1 cellular context compared by ENCODE assay signal in the genomic region with DNA sequence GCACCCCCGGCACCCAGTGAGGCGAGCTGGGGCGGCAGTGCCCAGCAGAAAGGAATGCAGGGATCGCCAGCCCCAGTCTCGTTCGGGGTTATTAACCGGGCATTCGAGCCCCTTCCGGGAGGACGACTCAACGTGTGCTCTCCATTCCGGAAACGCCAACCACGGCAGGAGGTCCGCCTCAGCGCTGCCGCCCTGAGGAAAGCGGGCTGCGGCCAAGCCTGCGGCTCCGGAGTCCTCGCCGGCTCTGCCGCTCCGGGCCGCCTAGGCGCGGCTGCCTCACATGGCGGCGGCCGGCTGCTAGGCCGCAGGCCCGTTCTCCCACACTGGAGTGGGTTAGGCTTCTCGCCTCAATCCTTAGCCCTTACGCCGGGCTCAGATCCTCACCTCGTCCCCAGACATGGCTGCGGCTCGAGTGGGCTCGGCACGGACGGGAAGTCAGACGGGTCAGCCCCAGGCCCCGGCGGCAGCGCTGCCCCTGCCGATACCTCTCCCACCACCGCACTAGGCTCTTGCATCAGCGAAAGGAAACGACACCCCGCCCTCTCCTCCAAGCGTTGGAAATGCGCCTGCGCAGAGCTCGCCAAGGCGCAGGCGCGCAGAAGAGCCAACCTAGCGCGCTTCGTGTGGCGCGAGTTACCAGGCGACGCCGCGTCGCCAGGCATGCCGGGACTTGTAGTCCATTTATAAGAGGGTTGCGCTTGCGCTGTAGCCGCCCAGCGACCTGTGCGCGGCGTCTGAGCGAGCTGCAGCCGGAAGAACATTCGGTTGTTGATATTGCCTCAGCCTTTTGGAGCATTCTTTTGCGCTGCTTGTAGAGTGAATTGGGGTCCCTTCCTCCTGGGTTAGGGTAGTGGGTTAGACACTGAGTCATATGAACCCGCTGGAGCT.
TF ChIP-seq lines count a peak whose summit lies in the region.

A gene with protein sequence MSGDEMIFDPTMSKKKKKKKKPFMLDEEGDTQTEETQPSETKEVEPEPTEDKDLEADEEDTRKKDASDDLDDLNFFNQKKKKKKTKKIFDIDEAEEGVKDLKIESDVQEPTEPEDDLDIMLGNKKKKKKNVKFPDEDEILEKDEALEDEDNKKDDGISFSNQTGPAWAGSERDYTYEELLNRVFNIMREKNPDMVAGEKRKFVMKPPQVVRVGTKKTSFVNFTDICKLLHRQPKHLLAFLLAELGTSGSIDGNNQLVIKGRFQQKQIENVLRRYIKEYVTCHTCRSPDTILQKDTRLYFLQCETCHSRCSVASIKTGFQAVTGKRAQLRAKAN (minus strand): TSS at position 532 of the 888 bp plus-strand sequence. CDS start 133 bp downstream, at position 399.

TF ChIP-seq in K562, 482 proteins besides CTCF, POLR2A, EP300 and RAD21 (continued from another document and continues in another):
- TF ChIP-seq ZNF77 (CRISPR knock-in tag; IDR thresholded peaks at IDR 0.05), result no peak
- TF ChIP-seq, protein P1, sequence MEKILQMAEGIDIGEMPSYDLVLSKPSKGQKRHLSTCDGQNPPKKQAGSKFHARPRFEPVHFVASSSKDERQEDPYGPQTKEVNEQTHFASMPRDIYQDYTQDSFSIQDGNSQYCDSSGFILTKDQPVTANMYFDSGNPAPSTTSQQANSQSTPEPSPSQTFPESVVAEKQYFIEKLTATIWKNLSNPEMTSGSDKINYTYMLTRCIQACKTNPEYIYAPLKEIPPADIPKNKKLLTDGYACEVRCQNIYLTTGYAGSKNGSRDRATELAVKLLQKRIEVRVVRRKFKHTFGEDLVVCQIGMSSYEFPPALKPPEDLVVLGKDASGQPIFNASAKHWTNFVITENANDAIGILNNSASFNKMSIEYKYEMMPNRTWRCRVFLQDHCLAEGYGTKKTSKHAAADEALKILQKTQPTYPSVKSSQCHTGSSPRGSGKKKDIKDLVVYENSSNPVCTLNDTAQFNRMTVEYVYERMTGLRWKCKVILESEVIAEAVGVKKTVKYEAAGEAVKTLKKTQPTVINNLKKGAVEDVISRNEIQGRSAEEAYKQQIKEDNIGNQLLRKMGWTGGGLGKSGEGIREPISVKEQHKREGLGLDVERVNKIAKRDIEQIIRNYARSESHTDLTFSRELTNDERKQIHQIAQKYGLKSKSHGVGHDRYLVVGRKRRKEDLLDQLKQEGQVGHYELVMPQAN (IDR thresholded peaks at IDR 0.05; ENCODE audit: borderline replicate concordance), result peak; percentile 54; the same call in 1 of the 2 replicates
- TF ChIP-seq HDAC8 (tag; IDR thresholded peaks at IDR 0.05), result no peak
- TF ChIP-seq, protein P2, sequence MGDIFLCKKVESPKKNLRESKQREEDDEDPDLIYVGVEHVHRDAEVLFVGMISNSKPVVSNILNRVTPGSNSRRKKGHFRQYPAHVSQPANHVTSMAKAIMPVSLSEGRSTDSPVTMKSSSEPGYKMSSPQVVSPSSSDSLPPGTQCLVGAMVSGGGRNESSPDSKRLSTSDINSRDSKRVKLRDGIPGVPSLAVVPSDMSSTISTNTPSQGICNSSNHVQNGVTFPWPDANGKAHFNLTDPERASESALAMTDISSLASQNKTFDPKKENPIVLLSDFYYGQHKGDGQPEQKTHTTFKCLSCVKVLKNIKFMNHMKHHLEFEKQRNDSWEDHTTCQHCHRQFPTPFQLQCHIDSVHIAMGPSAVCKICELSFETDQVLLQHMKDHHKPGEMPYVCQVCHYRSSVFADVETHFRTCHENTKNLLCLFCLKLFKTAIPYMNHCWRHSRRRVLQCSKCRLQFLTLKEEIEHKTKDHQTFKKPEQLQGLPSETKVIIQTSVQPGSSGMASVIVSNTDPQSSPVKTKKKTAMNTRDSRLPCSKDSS (IDR thresholded peaks at IDR 0.05; ENCODE audit: low read depth, partially characterized antibody), result no peak
- no peak for TF ChIP-seq LEF1 (IDR thresholded peaks at IDR 0.05)
- 0 out of 2 replicates have a peak, but pooled peaks have one; percentile 14 for TF ChIP-seq SMAD3 (CRISPR knock-in tag; conservative IDR thresholded peaks at IDR 0.05)
- no peak for TF ChIP-seq TCF7L2 (IDR thresholded peaks at IDR 0.05; ENCODE audit: low read depth, low read length)
- TF ChIP-seq, protein P3, sequence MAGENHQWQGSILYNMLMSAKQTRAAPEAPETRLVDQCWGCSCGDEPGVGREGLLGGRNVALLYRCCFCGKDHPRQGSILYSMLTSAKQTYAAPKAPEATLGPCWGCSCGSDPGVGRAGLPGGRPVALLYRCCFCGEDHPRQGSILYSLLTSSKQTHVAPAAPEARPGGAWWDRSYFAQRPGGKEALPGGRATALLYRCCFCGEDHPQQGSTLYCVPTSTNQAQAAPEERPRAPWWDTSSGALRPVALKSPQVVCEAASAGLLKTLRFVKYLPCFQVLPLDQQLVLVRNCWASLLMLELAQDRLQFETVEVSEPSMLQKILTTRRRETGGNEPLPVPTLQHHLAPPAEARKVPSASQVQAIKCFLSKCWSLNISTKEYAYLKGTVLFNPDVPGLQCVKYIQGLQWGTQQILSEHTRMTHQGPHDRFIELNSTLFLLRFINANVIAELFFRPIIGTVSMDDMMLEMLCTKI (IDR thresholded peaks at IDR 0.05; ENCODE audit: partially characterized antibody), result no peak
- TF ChIP-seq MBD2 (IDR thresholded peaks at IDR 0.05; ENCODE audit: borderline replicate concordance, low read depth), result peak; percentile 84
- TF ChIP-seq RHOXF2B (CRISPR knock-in tag; conservative IDR thresholded peaks at IDR 0.05), result no peak
- TF ChIP-seq ATF1 (CRISPR knock-in tag; IDR thresholded peaks at IDR 0.05), result peak; percentile 94
- peak; percentile 98 for TF ChIP-seq ATF1 (tag; IDR thresholded peaks at IDR 0.05)
- no peak for TF ChIP-seq ZNF696 (CRISPR knock-in tag; conservative IDR thresholded peaks at IDR 0.05)
- TF ChIP-seq NFXL1 (CRISPR knock-in tag; IDR thresholded peaks at IDR 0.05), result no peak
- TF ChIP-seq CAMTA2 (CRISPR knock-in tag; conservative IDR thresholded peaks at IDR 0.05), result 0 out of 2 replicates have a peak, but pooled peaks have one; percentile 19
- no peak for TF ChIP-seq CC2D1A (IDR thresholded peaks at IDR 0.05)
- TF ChIP-seq, protein P4, sequence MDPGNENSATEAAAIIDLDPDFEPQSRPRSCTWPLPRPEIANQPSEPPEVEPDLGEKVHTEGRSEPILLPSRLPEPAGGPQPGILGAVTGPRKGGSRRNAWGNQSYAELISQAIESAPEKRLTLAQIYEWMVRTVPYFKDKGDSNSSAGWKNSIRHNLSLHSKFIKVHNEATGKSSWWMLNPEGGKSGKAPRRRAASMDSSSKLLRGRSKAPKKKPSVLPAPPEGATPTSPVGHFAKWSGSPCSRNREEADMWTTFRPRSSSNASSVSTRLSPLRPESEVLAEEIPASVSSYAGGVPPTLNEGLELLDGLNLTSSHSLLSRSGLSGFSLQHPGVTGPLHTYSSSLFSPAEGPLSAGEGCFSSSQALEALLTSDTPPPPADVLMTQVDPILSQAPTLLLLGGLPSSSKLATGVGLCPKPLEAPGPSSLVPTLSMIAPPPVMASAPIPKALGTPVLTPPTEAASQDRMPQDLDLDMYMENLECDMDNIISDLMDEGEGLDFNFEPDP (CRISPR knock-in tag; IDR thresholded peaks at IDR 0.05), result no peak
- no peak for TF ChIP-seq BRF1 (IDR thresholded peaks at IDR 0.05; ENCODE audit: borderline replicate concordance, extremely low read depth, insufficient read length)
- TF ChIP-seq SRSF3 (IDR thresholded peaks at IDR 0.05; ENCODE audit: insufficient read depth, low read length), result peak; percentile 85
- no peak for TF ChIP-seq MYBL2 (IDR thresholded peaks at IDR 0.05; ENCODE audit: low read depth)
- no peak for TF ChIP-seq MYBL2 (CRISPR knock-in tag; IDR thresholded peaks at IDR 0.05; ENCODE audit: borderline replicate concordance)
- no peak for TF ChIP-seq HEY1 (CRISPR knock-in tag; IDR thresholded peaks at IDR 0.05; ENCODE audit: borderline replicate concordance)
- no peak for TF ChIP-seq GTF2F1 (IDR thresholded peaks at IDR 0.05; ENCODE audit: low read depth, low read length)
- no peak for TF ChIP-seq PCBP1 (IDR thresholded peaks at IDR 0.05; ENCODE audit: low read depth, low read length, poor library complexity, severe bottlenecking)
- TF ChIP-seq DPF2 (IDR thresholded peaks at IDR 0.05), result no peak
- TF ChIP-seq, protein P5, sequence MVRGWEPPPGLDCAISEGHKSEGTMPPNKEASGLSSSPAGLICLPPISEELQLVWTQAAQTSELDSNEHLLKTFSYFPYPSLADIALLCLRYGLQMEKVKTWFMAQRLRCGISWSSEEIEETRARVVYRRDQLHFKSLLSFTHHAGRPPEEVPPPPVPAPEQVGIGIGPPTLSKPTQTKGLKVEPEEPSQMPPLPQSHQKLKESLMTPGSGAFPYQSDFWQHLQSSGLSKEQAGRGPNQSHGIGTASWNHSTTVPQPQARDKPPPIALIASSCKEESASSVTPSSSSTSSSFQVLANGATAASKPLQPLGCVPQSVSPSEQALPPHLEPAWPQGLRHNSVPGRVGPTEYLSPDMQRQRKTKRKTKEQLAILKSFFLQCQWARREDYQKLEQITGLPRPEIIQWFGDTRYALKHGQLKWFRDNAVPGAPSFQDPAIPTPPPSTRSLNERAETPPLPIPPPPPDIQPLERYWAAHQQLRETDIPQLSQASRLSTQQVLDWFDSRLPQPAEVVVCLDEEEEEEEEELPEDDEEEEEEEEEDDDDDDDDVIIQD (CRISPR knock-in tag; IDR thresholded peaks at IDR 0.05), result no peak
- no peak for TF ChIP-seq ZNF507 (tag; conservative IDR thresholded peaks at IDR 0.05)
- TF ChIP-seq, protein P6, sequence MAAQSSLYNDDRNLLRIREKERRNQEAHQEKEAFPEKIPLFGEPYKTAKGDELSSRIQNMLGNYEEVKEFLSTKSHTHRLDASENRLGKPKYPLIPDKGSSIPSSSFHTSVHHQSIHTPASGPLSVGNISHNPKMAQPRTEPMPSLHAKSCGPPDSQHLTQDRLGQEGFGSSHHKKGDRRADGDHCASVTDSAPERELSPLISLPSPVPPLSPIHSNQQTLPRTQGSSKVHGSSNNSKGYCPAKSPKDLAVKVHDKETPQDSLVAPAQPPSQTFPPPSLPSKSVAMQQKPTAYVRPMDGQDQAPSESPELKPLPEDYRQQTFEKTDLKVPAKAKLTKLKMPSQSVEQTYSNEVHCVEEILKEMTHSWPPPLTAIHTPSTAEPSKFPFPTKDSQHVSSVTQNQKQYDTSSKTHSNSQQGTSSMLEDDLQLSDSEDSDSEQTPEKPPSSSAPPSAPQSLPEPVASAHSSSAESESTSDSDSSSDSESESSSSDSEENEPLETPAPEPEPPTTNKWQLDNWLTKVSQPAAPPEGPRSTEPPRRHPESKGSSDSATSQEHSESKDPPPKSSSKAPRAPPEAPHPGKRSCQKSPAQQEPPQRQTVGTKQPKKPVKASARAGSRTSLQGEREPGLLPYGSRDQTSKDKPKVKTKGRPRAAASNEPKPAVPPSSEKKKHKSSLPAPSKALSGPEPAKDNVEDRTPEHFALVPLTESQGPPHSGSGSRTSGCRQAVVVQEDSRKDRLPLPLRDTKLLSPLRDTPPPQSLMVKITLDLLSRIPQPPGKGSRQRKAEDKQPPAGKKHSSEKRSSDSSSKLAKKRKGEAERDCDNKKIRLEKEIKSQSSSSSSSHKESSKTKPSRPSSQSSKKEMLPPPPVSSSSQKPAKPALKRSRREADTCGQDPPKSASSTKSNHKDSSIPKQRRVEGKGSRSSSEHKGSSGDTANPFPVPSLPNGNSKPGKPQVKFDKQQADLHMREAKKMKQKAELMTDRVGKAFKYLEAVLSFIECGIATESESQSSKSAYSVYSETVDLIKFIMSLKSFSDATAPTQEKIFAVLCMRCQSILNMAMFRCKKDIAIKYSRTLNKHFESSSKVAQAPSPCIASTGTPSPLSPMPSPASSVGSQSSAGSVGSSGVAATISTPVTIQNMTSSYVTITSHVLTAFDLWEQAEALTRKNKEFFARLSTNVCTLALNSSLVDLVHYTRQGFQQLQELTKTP (IDR thresholded peaks at IDR 0.05; ENCODE audit: low read depth in 1 of 2, partially characterized antibody in 2 of 2), result peak; percentile 87 to 96
- TF ChIP-seq POLR2AphosphoS2 (IDR thresholded peaks at IDR 0.05; ENCODE audit: low read length), result no peak
- no peak for TF ChIP-seq GABPB2 (CRISPR knock-in tag; conservative IDR thresholded peaks at IDR 0.05)
- peak; percentile 72 to 83; a peak in 3 of 4 replicates for TF ChIP-seq MAZ (CRISPR knock-in tag; conservative IDR thresholded peaks at IDR 0.05 in 1 of 2, IDR thresholded peaks at IDR 0.05 in 1 of 2)
- no peak for TF ChIP-seq IFI16 (CRISPR knock-in tag; IDR thresholded peaks at IDR 0.05)
- TF ChIP-seq, protein P7, sequence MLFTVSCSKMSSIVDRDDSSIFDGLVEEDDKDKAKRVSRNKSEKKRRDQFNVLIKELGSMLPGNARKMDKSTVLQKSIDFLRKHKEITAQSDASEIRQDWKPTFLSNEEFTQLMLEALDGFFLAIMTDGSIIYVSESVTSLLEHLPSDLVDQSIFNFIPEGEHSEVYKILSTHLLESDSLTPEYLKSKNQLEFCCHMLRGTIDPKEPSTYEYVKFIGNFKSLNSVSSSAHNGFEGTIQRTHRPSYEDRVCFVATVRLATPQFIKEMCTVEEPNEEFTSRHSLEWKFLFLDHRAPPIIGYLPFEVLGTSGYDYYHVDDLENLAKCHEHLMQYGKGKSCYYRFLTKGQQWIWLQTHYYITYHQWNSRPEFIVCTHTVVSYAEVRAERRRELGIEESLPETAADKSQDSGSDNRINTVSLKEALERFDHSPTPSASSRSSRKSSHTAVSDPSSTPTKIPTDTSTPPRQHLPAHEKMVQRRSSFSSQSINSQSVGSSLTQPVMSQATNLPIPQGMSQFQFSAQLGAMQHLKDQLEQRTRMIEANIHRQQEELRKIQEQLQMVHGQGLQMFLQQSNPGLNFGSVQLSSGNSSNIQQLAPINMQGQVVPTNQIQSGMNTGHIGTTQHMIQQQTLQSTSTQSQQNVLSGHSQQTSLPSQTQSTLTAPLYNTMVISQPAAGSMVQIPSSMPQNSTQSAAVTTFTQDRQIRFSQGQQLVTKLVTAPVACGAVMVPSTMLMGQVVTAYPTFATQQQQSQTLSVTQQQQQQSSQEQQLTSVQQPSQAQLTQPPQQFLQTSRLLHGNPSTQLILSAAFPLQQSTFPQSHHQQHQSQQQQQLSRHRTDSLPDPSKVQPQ (CRISPR knock-in tag; IDR thresholded peaks at IDR 0.05; ENCODE audit: borderline replicate concordance), result no peak
- TF ChIP-seq, protein P8, sequence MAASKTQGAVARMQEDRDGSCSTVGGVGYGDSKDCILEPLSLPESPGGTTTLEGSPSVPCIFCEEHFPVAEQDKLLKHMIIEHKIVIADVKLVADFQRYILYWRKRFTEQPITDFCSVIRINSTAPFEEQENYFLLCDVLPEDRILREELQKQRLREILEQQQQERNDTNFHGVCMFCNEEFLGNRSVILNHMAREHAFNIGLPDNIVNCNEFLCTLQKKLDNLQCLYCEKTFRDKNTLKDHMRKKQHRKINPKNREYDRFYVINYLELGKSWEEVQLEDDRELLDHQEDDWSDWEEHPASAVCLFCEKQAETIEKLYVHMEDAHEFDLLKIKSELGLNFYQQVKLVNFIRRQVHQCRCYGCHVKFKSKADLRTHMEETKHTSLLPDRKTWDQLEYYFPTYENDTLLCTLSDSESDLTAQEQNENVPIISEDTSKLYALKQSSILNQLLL (CRISPR knock-in tag; IDR thresholded peaks at IDR 0.05; ENCODE audit: borderline replicate concordance), result no peak
- TF ChIP-seq PRMT5 (CRISPR knock-in tag; IDR thresholded peaks at IDR 0.05), result no peak
